In genomic region chr12:49282302-49282701, GRCh38 we compare ENCODE assay signal across 31 cellular contexts. TPM values are rescaled to one million over a fixed set of nuclear protein-coding genes. Genes with fewer than 3 reads are reported as not detected.
"Had no signal": no experiment of that assay in that cellular context is flagged by ENCODE, and none has a peak within 500 bp of the region (broad histone marks: within the 10 kb centered on the region; RNA-seq: fewer than 3 reads in every experiment).

No MANE protein-coding gene starts in this region.

- H3K4me3 ChIP-seq: ovary, psoas muscle, right atrium auricular region, upper lobe of left lung had no signal

- H3K9me3 Mint-ChIP-seq: activated CD4-positive, alpha-beta T cell treated with anti-CD3 and anti-CD28 coated beads, Interleukin-2, amount 10 ng/mL, durations not matched to agents 7 days and 5 days; activated naive CD4-positive, alpha-beta T cell treated with anti-CD3 and anti-CD28 coated beads, Interleukin-2, amount 50 U/mL, for 72 hours; memory B cell; naive thymus-derived CD4-positive, alpha-beta T cell had no signal

- H3K27me3 ChIP-seq: ovary, right atrium auricular region, upper lobe of left lung had no signal

- DNase-seq: activated CD4-positive, alpha-beta T cell treated with anti-CD3 and anti-CD28 coated beads, Interleukin-2, amount 10 ng/mL, durations not matched to agents 7 days and 5 days; activated CD8-positive, alpha-beta T cell treated with anti-CD3 and anti-CD28 coated beads, Interleukin-2, amount 10 ng/mL, durations not matched to agents 7 days and 5 days; activated T-cell treated with anti-CD3 and anti-CD28 coated beads, Interleukin-2, amount 50 U/mL, for 1 hour; caudate nucleus; dermis blood vessel endothelial cell; effector CD8-positive, alpha-beta T cell; foreskin melanocyte; head of caudate nucleus; hypothalamus; left colon; naive thymus-derived CD4-positive, alpha-beta T cell; ovary; psoas muscle; stimulated activated CD4-positive, alpha-beta T cell treated with anti-CD3 and anti-CD28 coated beads, Interleukin-12 subunit alpha, Interleukin-12 subunit beta, amount 100 ng/mL, for 4 hours; stimulated activated CD4-positive, alpha-beta T cell treated with anti-CD3 and anti-CD28 coated beads, Interleukin-4, amount 100 ng/mL, for 4 hours; stimulated activated naive CD8-positive, alpha-beta T cell treated with anti-CD3 and anti-CD28 coated beads, Interleukin-15, Interleukin-2, amounts not matched to agents 100 U/mL and 50 U/mL, for 24 hours; SW 1271; T-helper 17 cell; upper lobe of left lung had no signal

- H3K27ac ChIP-seq: neutrophil, ovary, psoas muscle, right atrium auricular region, upper lobe of left lung had no signal

- H3K36me3 ChIP-seq: neutrophil, ovary, right atrium auricular region, upper lobe of left lung had no signal

- H3K4me3 Mint-ChIP-seq: activated CD4-positive, alpha-beta T cell treated with anti-CD3 and anti-CD28 coated beads, Interleukin-2, amount 10 ng/mL, durations not matched to agents 7 days and 5 days; activated CD8-positive, alpha-beta T cell treated with anti-CD3 and anti-CD28 coated beads, Interleukin-2, amount 10 ng/mL, durations not matched to agents 7 days and 5 days; brain; memory B cell; naive thymus-derived CD4-positive, alpha-beta T cell; T-helper 17 cell had no signal

- ATAC-seq: activated CD4-positive, CD25-positive, alpha-beta regulatory T cell treated with anti-CD3 and anti-CD28 coated beads, Interleukin-2, amount 50 U/mL, for 24 hours; activated CD8-positive, alpha-beta T cell treated with anti-CD3 and anti-CD28 coated beads, Interleukin-2, amount 10 ng/mL, durations not matched to agents 7 days and 5 days; esophagus mucosa; left colon; naive thymus-derived CD4-positive, alpha-beta T cell; psoas muscle; stimulated activated naive CD8-positive, alpha-beta T cell treated with anti-CD3 and anti-CD28 coated beads, Interleukin-15, Interleukin-2, amounts not matched to agents 100 U/mL and 50 U/mL, for 24 hours; T-helper 17 cell had no signal

- H3K36me3 Mint-ChIP-seq: activated naive CD4-positive, alpha-beta T cell treated with anti-CD3 and anti-CD28 coated beads, Interleukin-2, amount 50 U/mL, for 72 hours; brain; memory B cell; naive thymus-derived CD4-positive, alpha-beta T cell had no signal

- H3K9me3 ChIP-seq: neutrophil, ovary, psoas muscle, right atrium auricular region, upper lobe of left lung had no signal

- H3K4me1 ChIP-seq: psoas muscle, right atrium auricular region had no signal

- H3K27ac Mint-ChIP-seq: activated CD4-positive, alpha-beta T cell treated with anti-CD3 and anti-CD28 coated beads, Interleukin-2, amount 10 ng/mL, durations not matched to agents 7 days and 5 days; activated CD8-positive, alpha-beta T cell treated with anti-CD3 and anti-CD28 coated beads, Interleukin-2, amount 10 ng/mL, durations not matched to agents 7 days and 5 days; activated naive CD4-positive, alpha-beta T cell treated with anti-CD3 and anti-CD28 coated beads, Interleukin-2, amount 50 U/mL, for 72 hours; memory B cell; T-helper 17 cell had no signal

- H3K4me1 Mint-ChIP-seq: activated CD4-positive, alpha-beta T cell treated with anti-CD3 and anti-CD28 coated beads, Interleukin-2, amount 10 ng/mL, durations not matched to agents 7 days and 5 days; memory B cell had no signal

RNA-seq across cellular contexts. Expression of gene PRPH, which starts 12.6 kb away (rescaled TPM):
- total RNA-seq: activated CD4-positive, alpha-beta T cell treated with anti-CD3 and anti-CD28 coated beads, Interleukin-2, amount 10 ng/mL, durations not matched to agents 7 days and 5 days; activated CD8-positive, alpha-beta T cell treated with anti-CD3 and anti-CD28 coated beads, Interleukin-2, amount 10 ng/mL, durations not matched to agents 7 days and 5 days; activated naive CD4-positive, alpha-beta T cell treated with anti-CD3 and anti-CD28 coated beads, Interleukin-2, amount 50 U/mL, for 72 hours; dermis blood vessel endothelial cell; endothelial cell of umbilical vein; naive thymus-derived CD4-positive, alpha-beta T cell; psoas muscle; T-helper 17 cell had no signal
- polyA plus RNA-seq: endothelial cell of umbilical vein; naive thymus-derived CD4-positive, alpha-beta T cell had no signal

RNA-seq across cellular contexts. Expression of gene C1QL4, which starts 54.7 kb away (rescaled TPM):
- total RNA-seq: activated CD4-positive, alpha-beta T cell treated with anti-CD3 and anti-CD28 coated beads, Interleukin-2, amount 10 ng/mL, durations not matched to agents 7 days and 5 days; activated CD8-positive, alpha-beta T cell treated with anti-CD3 and anti-CD28 coated beads, Interleukin-2, amount 10 ng/mL, durations not matched to agents 7 days and 5 days; activated naive CD4-positive, alpha-beta T cell treated with anti-CD3 and anti-CD28 coated beads, Interleukin-2, amount 50 U/mL, for 72 hours; aorta; endothelial cell of umbilical vein; esophagus mucosa; left colon; naive thymus-derived CD4-positive, alpha-beta T cell; ovary; psoas muscle; right atrium auricular region; skeletal muscle tissue; subcutaneous adipose tissue; T-helper 17 cell; upper lobe of left lung had no signal
- polyA plus RNA-seq: adipose tissue; aorta; endothelial cell of umbilical vein; naive thymus-derived CD4-positive, alpha-beta T cell; ovary; psoas muscle had no signal
